In genomic region chr5:15387931-15388330, GRCh38 we compare ENCODE assay signal across 27 cellular contexts.
"Had no signal": no experiment of that assay in that cellular context is flagged by ENCODE, and none has a peak within 500 bp of the region (broad histone marks: within the 10 kb centered on the region; RNA-seq: fewer than 3 reads in every experiment).

No MANE protein-coding gene starts in this region.

- H3K4me1 ChIP-seq: colonic mucosa, esophagus muscularis mucosa, esophagus squamous epithelium, foreskin keratinocyte, gastrocnemius medialis, gastroesophageal sphincter, heart left ventricle, heart right ventricle had no signal

- FAIRE-seq: colon, endothelial cell of umbilical vein, frontal cortex had no signal

- H3K36me3 ChIP-seq: colonic mucosa, esophagus muscularis mucosa, esophagus squamous epithelium, gastrocnemius medialis, gastroesophageal sphincter, heart left ventricle, heart right ventricle had no signal

- H3K4me3 ChIP-seq: colonic mucosa, coronary artery, dorsolateral prefrontal cortex, esophagus muscularis mucosa, esophagus squamous epithelium, gastrocnemius medialis, gastroesophageal sphincter, heart left ventricle, heart right ventricle had no signal

- H3K27ac ChIP-seq: colonic mucosa, coronary artery, dorsolateral prefrontal cortex, epithelial cell of prostate, esophagus muscularis mucosa, esophagus squamous epithelium, foreskin keratinocyte, gastrocnemius medialis, gastroesophageal sphincter, heart left ventricle, heart right ventricle had no signal

- ATAC-seq: effector memory CD8-positive, alpha-beta T cell; esophagus mucosa; foreskin keratinocyte; gastrocnemius medialis; gastroesophageal sphincter had no signal

- DNase-seq: colonic mucosa; cortex of kidney; dermis blood vessel endothelial cell; dorsolateral prefrontal cortex; effector CD4-positive, alpha-beta T cell; effector CD8-positive, alpha-beta T cell; effector memory CD4-positive, alpha-beta T cell; effector memory CD8-positive, alpha-beta T cell; endodermal cell; erythroblast; esophagus squamous epithelium; foreskin fibroblast; foreskin keratinocyte; foreskin melanocyte; gastrocnemius medialis; glutamatergic neuron; head of caudate nucleus; heart left ventricle; heart right ventricle had no signal

- H3K27me3 ChIP-seq: colonic mucosa, esophagus muscularis mucosa, esophagus squamous epithelium, foreskin keratinocyte, gastrocnemius medialis, gastroesophageal sphincter, heart left ventricle, heart right ventricle had no signal

- H3K9me3 ChIP-seq: colonic mucosa, esophagus muscularis mucosa, esophagus squamous epithelium, gastrocnemius medialis, gastroesophageal sphincter, heart left ventricle, heart right ventricle had no signal
